In the genomic region with DNA sequence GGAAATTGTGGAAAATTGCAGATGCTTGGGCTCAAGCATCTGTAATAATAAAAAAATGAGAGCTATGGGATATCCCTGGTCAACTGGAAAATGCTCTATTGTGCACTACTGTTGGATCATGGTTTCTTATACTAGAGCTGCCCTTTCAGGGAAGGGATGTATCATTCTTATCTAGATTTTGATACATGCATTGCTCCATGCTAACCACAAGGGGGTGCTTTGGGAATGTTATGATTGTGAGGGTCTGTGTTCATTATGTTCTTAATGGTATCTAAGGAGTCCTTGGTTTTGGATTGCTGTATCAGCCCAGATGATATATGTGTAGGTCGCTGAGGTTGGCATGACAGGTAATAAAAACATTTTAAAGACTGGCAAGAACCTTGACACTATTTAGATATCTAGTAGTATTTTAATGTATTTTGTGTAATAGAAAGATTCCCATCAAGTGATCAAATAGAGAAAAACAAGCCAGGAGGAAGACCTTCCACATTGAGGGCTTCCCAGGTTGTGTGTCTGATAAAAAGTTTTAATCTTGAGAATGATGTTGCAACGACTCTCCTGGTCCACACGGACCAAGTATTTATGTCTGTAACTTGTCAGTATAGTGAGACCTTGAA, we compare ENCODE assay signal across 8 cellular contexts.
DNase-seq lines count a peak whose midpoint lies in the region; ATAC-seq and TF ChIP-seq lines count a peak whose summit lies in the region.

No MANE protein-coding gene starts in this region.

- H3K4me3 Mint-ChIP-seq in stimulated activated naive B cell treated with anti-CD40 and anti-IgM and Interleukin-4, amounts not matched to agents 10 μg/mL and 1 μg/mL and 100 μg/mL, for 72 hours = no peak overlapping the region

- no peaks in the 10 kb centered on the region for H3K27me3 Mint-ChIP-seq in stimulated activated naive B cell treated with anti-CD40 and anti-IgM and Interleukin-4, amounts not matched to agents 10 μg/mL and 1 μg/mL and 100 μg/mL, for 72 hours

- no peak overlapping the region for H3K27ac Mint-ChIP-seq in stimulated activated naive B cell treated with anti-CD40 and anti-IgM and Interleukin-4, amounts not matched to agents 10 μg/mL and 1 μg/mL and 100 μg/mL, for 72 hours

- H3K36me3 ChIP-seq in RWPE2 (ENCODE audit: low read depth) = peaks cover 21% of the 10 kb centered on the region

- ATAC-seq in RWPE2 (ENCODE audit: low read depth) = peak; percentile 55
- peak; percentile 36 to 51 for ATAC-seq in stimulated activated naive B cell treated with anti-CD40 and anti-IgM and Interleukin-4, amounts not matched to agents 10 μg/mL and 1 μg/mL and 100 μg/mL, for 72 hours (replicated peaks)
- no peak for ATAC-seq in GM21381 (IDR thresholded peaks at IDR 0.05; ENCODE audit: unreplicated experiment)
- ATAC-seq in HG03520 (IDR thresholded peaks at IDR 0.05; ENCODE audit: unreplicated experiment) = no peak

- no peaks in the 10 kb centered on the region for H3K9me3 ChIP-seq in RWPE2 (ENCODE audit: severe bottlenecking)

- no peaks in the 10 kb centered on the region for H3K27me3 ChIP-seq in RWPE2 (ENCODE audit: insufficient read depth, poor library complexity, severe bottlenecking)

- in situ Hi-C loops in ACHN (cut with HindIII; ENCODE audit: low pct_ligation_motif_present, low pct_unique_long_range_greater_than_20kb, low sequenced_read_pairs) = no loop called here

- TF ChIP-seq CTCF in GM12873 (IDR thresholded peaks at IDR 0.05; ENCODE audit: insufficient read depth, low read depth, low read length, missing control alignments) (peak; percentile 59), RWPE2 (IDR thresholded peaks at IDR 0.05; ENCODE audit: poor library complexity, severe bottlenecking) (peak; percentile 74)

- no peaks in the 10 kb centered on the region for H3K9me3 Mint-ChIP-seq in stimulated activated naive B cell treated with anti-CD40 and anti-IgM and Interleukin-4, amounts not matched to agents 10 μg/mL and 1 μg/mL and 100 μg/mL, for 72 hours

- peaks cover 50 to 60% of the 10 kb centered on the region in 2 donors for H3K36me3 Mint-ChIP-seq in stimulated activated naive B cell treated with anti-CD40 and anti-IgM and Interleukin-4, amounts not matched to agents 10 μg/mL and 1 μg/mL and 100 μg/mL, for 72 hours

- DNase-seq in ACHN (peak; percentile 31), RWPE2 (ENCODE audit: low spot score) (no peak), fibroblast of the conjunctiva (ENCODE audit: low read depth) (peak; percentile 24)
- DNase-seq in stimulated activated naive B cell treated with anti-CD40 and anti-IgM and Interleukin-4, amounts not matched to agents 10 μg/mL and 1 μg/mL and 100 μg/mL, for 72 hours = no peak
- no peak for DNase-seq in stimulated activated CD4-positive, alpha-beta T cell treated with anti-CD3 and anti-CD28 coated beads, Interleukin-1b, Interleukin-23, amount 100 ng/mL, for 48 hours

- no peak overlapping the region for H3K27ac ChIP-seq in RWPE2 (ENCODE audit: poor library complexity, severe bottlenecking)

- H3K4me1 Mint-ChIP-seq in stimulated activated naive B cell treated with anti-CD40 and anti-IgM and Interleukin-4, amounts not matched to agents 10 μg/mL and 1 μg/mL and 100 μg/mL, for 72 hours = peaks cover 5 to 6% of the 10 kb centered on the region in 2 donors

- no peak overlapping the region for H3K4me3 ChIP-seq in RWPE2 (ENCODE audit: severe bottlenecking)

- no peaks in the 10 kb centered on the region for H3K4me1 ChIP-seq in RWPE2 (ENCODE audit: insufficient read depth, poor library complexity, severe bottlenecking)

Comparison
In these comparisons a context has a peak if more than half of its experiments do, and no peak if none do; other contexts are left out.
1. DNase-seq: peak in ACHN (single experiment) and fibroblast of the conjunctiva (single experiment); none in RWPE2 (single experiment), stimulated activated naive B cell treated with anti-CD40 and anti-IgM and Interleukin-4, amounts not matched to agents 10 μg/mL and 1 μg/mL and 100 μg/mL, for 72 hours (single experiment) and stimulated activated CD4-positive, alpha-beta T cell treated with anti-CD3 and anti-CD28 coated beads, Interleukin-1b, Interleukin-23, amount 100 ng/mL, for 48 hours (single experiment).
2. ATAC-seq: peak in RWPE2 (single experiment) and stimulated activated naive B cell treated with anti-CD40 and anti-IgM and Interleukin-4, amounts not matched to agents 10 μg/mL and 1 μg/mL and 100 μg/mL, for 72 hours (2 of 2); none in GM21381 (single experiment) and HG03520 (single experiment).